1 cellular context compared by ENCODE assay signal in genomic region chr1:234533034-234533571, GRCh38.
TF ChIP-seq lines count a peak whose summit lies in the region.

No MANE protein-coding gene starts in this region.

TF ChIP-seq in IMR-90, 13 proteins besides CTCF, POLR2A, EP300 and RAD21 (continued from another document):
- no peak for TF ChIP-seq MXI1 (IDR thresholded peaks at IDR 0.05; ENCODE audit: borderline replicate concordance, low read depth, low read length)
- TF ChIP-seq CHD1 (IDR thresholded peaks at IDR 0.05; ENCODE audit: low read depth, low read length): no peak
- TF ChIP-seq ELK1 (IDR thresholded peaks at IDR 0.05; ENCODE audit: borderline replicate concordance, low read depth, low read length): no peak
